24 cellular contexts compared by ENCODE assay signal in genomic region chr10:108319434-108320222, GRCh38.
DNase-seq lines count a peak whose midpoint lies in the region; ATAC-seq, FAIRE-seq and TF ChIP-seq lines count a peak whose summit lies in the region.
"Had no signal": no experiment of that assay in that cellular context is flagged by ENCODE, and none has a peak within 500 bp of the region (broad histone marks: within the 10 kb centered on the region; RNA-seq: fewer than 3 reads in every experiment).

No MANE protein-coding gene starts in this region.

- H3K36me3 ChIP-seq in bronchial epithelial cell (ENCODE audit: control insufficient read depth, insufficient read depth, low read length) = no peaks in the 10 kb centered on the region
- H3K36me3 ChIP-seq: BE2C; BLaER1 treated with 17β-estradiol and CSF1 and Interleukin-3, amounts not matched to agents 10 nM and 100 nM had no signal

- H3K27me3 ChIP-seq in bronchial epithelial cell (ENCODE audit: control insufficient read depth, insufficient read depth, low read length) = no peaks in the 10 kb centered on the region
- H3K27me3 ChIP-seq: BE2C; BLaER1 treated with 17β-estradiol and CSF1 and Interleukin-3, amounts not matched to agents 10 nM and 100 nM had no signal

- TF ChIP-seq CTCF in bronchial epithelial cell (IDR thresholded peaks at IDR 0.05; ENCODE audit: insufficient read depth, low read length, severe bottlenecking) = no peak
- no peak for TF ChIP-seq CTCF in nephron progenitor cell (IDR thresholded peaks at IDR 0.05)

- no peak overlapping the region for H3K4me3 Mint-ChIP-seq in nephron progenitor cell
- H3K4me3 Mint-ChIP-seq: CD14-positive monocyte; CD4-positive, alpha-beta T cell; CD8-positive, alpha-beta memory T cell had no signal

- no peaks in the 10 kb centered on the region for H3K36me3 Mint-ChIP-seq in nephron progenitor cell (ENCODE audit: low read depth)
- H3K36me3 Mint-ChIP-seq: CD14-positive monocyte; CD8-positive, alpha-beta memory T cell had no signal

- H3K9me3 Mint-ChIP-seq in nephron progenitor cell = no peaks in the 10 kb centered on the region

- H3K27me3 Mint-ChIP-seq in nephron progenitor cell (ENCODE audit: low read depth, poor library complexity) = no peaks in the 10 kb centered on the region
- H3K27me3 Mint-ChIP-seq: CD4-positive, alpha-beta T cell; CD8-positive, alpha-beta memory T cell had no signal

- no peak overlapping the region for H3K4me3 ChIP-seq in bronchial epithelial cell (ENCODE audit: low read depth, low read length)
- H3K4me3 ChIP-seq: BLaER1 treated with 17β-estradiol and CSF1 and Interleukin-3, amounts not matched to agents 10 nM and 100 nM; GM12878; GM23248 had no signal

- no peaks in the 10 kb centered on the region for H3K4me1 Mint-ChIP-seq in nephron progenitor cell
- H3K4me1 Mint-ChIP-seq: CD14-positive monocyte; CD8-positive, alpha-beta memory T cell had no signal

- peak; percentile 95 for ATAC-seq in left colon
- ATAC-seq: GM12878 had no signal

- no peak overlapping the region for H3K27ac Mint-ChIP-seq in nephron progenitor cell
- H3K27ac Mint-ChIP-seq: CD14-positive monocyte; CD4-positive, alpha-beta T cell; CD8-positive, alpha-beta memory T cell had no signal

- FAIRE-seq in bronchial epithelial cell (lab: Jason Lieb, UNC) (peak; percentile 28), urothelium cell line (lab: Jason Lieb, UNC) (no peak)
- FAIRE-seq: A204.1, D721Med, GM12878, GM19239, H1 had no signal

- DNase-seq in HT-29 (ENCODE audit: low spot score) (peak; percentile 68), bronchial epithelial cell (ENCODE audit: low read depth) (no peak), left colon (peak in 1 of 2 donors; percentile 2), nephron progenitor cell (no peak), urothelium cell line (ENCODE audit: low spot score) (no peak), AG08396 (ENCODE audit: low spot score) (no peak)
- DNase-seq: AML-193; BE2C; CD4-positive, alpha-beta T cell; CD8-positive, alpha-beta memory T cell; DMS 273 treated with DMSO at 0.1 percent for 48 hours; DMS79; EL; GDM1; GM23248; H7; HCEC 1CT had no signal

- intact Hi-C loops in left colon (cut with DNase I, micrococcal nuclease) = no loop called here
